1 cellular context compared by ENCODE assay signal in genomic region chr17:64320613-64321553, GRCh38.
TF ChIP-seq lines count a peak whose summit lies in the region.

No MANE protein-coding gene starts in this region.

TF ChIP-seq in HepG2, 621 proteins besides CTCF, POLR2A, EP300 and RAD21 (continued from another document):
- TF ChIP-seq, protein P1, sequence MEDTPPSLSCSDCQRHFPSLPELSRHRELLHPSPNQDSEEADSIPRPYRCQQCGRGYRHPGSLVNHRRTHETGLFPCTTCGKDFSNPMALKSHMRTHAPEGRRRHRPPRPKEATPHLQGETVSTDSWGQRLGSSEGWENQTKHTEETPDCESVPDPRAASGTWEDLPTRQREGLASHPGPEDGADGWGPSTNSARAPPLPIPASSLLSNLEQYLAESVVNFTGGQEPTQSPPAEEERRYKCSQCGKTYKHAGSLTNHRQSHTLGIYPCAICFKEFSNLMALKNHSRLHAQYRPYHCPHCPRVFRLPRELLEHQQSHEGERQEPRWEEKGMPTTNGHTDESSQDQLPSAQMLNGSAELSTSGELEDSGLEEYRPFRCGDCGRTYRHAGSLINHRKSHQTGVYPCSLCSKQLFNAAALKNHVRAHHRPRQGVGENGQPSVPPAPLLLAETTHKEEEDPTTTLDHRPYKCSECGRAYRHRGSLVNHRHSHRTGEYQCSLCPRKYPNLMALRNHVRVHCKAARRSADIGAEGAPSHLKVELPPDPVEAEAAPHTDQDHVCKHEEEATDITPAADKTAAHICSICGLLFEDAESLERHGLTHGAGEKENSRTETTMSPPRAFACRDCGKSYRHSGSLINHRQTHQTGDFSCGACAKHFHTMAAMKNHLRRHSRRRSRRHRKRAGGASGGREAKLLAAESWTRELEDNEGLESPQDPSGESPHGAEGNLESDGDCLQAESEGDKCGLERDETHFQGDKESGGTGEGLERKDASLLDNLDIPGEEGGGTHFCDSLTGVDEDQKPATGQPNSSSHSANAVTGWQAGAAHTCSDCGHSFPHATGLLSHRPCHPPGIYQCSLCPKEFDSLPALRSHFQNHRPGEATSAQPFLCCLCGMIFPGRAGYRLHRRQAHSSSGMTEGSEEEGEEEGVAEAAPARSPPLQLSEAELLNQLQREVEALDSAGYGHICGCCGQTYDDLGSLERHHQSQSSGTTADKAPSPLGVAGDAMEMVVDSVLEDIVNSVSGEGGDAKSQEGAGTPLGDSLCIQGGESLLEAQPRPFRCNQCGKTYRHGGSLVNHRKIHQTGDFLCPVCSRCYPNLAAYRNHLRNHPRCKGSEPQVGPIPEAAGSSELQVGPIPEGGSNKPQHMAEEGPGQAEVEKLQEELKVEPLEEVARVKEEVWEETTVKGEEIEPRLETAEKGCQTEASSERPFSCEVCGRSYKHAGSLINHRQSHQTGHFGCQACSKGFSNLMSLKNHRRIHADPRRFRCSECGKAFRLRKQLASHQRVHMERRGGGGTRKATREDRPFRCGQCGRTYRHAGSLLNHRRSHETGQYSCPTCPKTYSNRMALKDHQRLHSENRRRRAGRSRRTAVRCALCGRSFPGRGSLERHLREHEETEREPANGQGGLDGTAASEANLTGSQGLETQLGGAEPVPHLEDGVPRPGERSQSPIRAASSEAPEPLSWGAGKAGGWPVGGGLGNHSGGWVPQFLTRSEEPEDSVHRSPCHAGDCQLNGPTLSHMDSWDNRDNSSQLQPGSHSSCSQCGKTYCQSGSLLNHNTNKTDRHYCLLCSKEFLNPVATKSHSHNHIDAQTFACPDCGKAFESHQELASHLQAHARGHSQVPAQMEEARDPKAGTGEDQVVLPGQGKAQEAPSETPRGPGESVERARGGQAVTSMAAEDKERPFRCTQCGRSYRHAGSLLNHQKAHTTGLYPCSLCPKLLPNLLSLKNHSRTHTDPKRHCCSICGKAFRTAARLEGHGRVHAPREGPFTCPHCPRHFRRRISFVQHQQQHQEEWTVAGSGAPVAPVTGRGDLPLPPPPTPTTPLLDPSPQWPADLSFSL (CRISPR knock-in tag; IDR thresholded peaks at IDR 0.05): no peak
- TF ChIP-seq JUN (CRISPR knock-in tag; IDR thresholded peaks at IDR 0.05): no peak
- TF ChIP-seq ZNF691 (CRISPR knock-in tag; IDR thresholded peaks at IDR 0.05; ENCODE audit: borderline replicate concordance, low read depth): no peak
- no peak for TF ChIP-seq TBP (CRISPR knock-in tag; IDR thresholded peaks at IDR 0.05)
- TF ChIP-seq ZFP37 (CRISPR knock-in tag; IDR thresholded peaks at IDR 0.05; ENCODE audit: borderline replicate concordance): 0 out of 2 replicates have a peak, but pooled peaks have one; percentile 4
- 0 out of 2 replicates have a peak, but pooled peaks have one; percentile 26 for TF ChIP-seq NFYB (CRISPR knock-in tag; IDR thresholded peaks at IDR 0.05)
- 0 out of 2 replicates have a peak, but pooled peaks have one; percentile 32 for TF ChIP-seq ZFP90 (CRISPR knock-in tag; IDR thresholded peaks at IDR 0.05; ENCODE audit: borderline replicate concordance)
- peak; percentile 36; the same call in 1 of the 2 replicates for TF ChIP-seq ISL2 (CRISPR knock-in tag; IDR thresholded peaks at IDR 0.05)
- no peak for TF ChIP-seq ZNF704 (CRISPR knock-in tag; IDR thresholded peaks at IDR 0.05; ENCODE audit: borderline replicate concordance)
- peak; percentile 44 for TF ChIP-seq RXRB (CRISPR knock-in tag; IDR thresholded peaks at IDR 0.05; ENCODE audit: borderline replicate concordance)
- TF ChIP-seq SCMH1 (CRISPR knock-in tag; IDR thresholded peaks at IDR 0.05; ENCODE audit: borderline replicate concordance): no peak
- peak; percentile 44; the same call in 1 of the 2 replicates for TF ChIP-seq ZNF292 (CRISPR knock-in tag; IDR thresholded peaks at IDR 0.05; ENCODE audit: borderline replicate concordance, low read depth)
- no peak for TF ChIP-seq ZNF619 (CRISPR knock-in tag; IDR thresholded peaks at IDR 0.05)
- TF ChIP-seq ZNF446 (CRISPR knock-in tag; IDR thresholded peaks at IDR 0.05): 0 out of 2 replicates have a peak, but pooled peaks have one; percentile 14
- no peak for TF ChIP-seq ZNF746 (CRISPR knock-in tag; IDR thresholded peaks at IDR 0.05)
- no peak for TF ChIP-seq CBX2 (IDR thresholded peaks at IDR 0.05; ENCODE audit: low read depth, low read length)
- no peak for TF ChIP-seq CBX2 (CRISPR knock-in tag; IDR thresholded peaks at IDR 0.05; ENCODE audit: low read depth)
- no peak for TF ChIP-seq RBM39 (IDR thresholded peaks at IDR 0.05; ENCODE audit: low read depth, low read length, poor library complexity, severe bottlenecking)
- TF ChIP-seq ZSCAN9 (CRISPR knock-in tag; IDR thresholded peaks at IDR 0.05; ENCODE audit: borderline replicate concordance): no peak; the same call in 1 of the 2 replicates
- no peak for TF ChIP-seq NPAS2 (CRISPR knock-in tag; IDR thresholded peaks at IDR 0.05; ENCODE audit: borderline replicate concordance)
- peak; percentile 47; the same call in 1 of the 2 replicates for TF ChIP-seq ZNF788 (CRISPR knock-in tag; IDR thresholded peaks at IDR 0.05; ENCODE audit: borderline replicate concordance)
- TF ChIP-seq KIAA2018 (CRISPR knock-in tag; IDR thresholded peaks at IDR 0.05; ENCODE audit: borderline replicate concordance): no peak
- TF ChIP-seq ZNF720 (CRISPR knock-in tag; IDR thresholded peaks at IDR 0.05): no peak
- TF ChIP-seq ZNF3 (CRISPR knock-in tag; IDR thresholded peaks at IDR 0.05): no peak
- TF ChIP-seq NCOA2 (CRISPR knock-in tag; IDR thresholded peaks at IDR 0.05): no peak
- no peak for TF ChIP-seq NFE2L1 (CRISPR knock-in tag; IDR thresholded peaks at IDR 0.05; ENCODE audit: borderline replicate concordance)
- TF ChIP-seq TBX2 (CRISPR knock-in tag; IDR thresholded peaks at IDR 0.05; ENCODE audit: borderline replicate concordance): peak; percentile 28; the same call in 1 of the 2 replicates
